ENCODE assay signal across 1 cellular context in genomic region chr3:182364723-182365650, GRCh38.
TF ChIP-seq lines count a peak whose summit lies in the region.

No MANE protein-coding gene starts in this region.

TF ChIP-seq in HEK293, 187 proteins besides CTCF, POLR2A, EP300 and RAD21 (continued from another document and continues in another):
- TF ChIP-seq REST (tag by site-specific recombination; IDR thresholded peaks at IDR 0.05) (no peak), ZNF521 (tag by site-specific recombination; IDR thresholded peaks at IDR 0.05) (no peak), ZSCAN4 (tag by site-specific recombination; IDR thresholded peaks at IDR 0.05) (peak; percentile 40; the same call in 1 of the 2 replicates), ZNF221 (tag by site-specific recombination; IDR thresholded peaks at IDR 0.05; ENCODE audit: borderline replicate concordance) (no peak), ZNF23 (tag by site-specific recombination; IDR thresholded peaks at IDR 0.05; ENCODE audit: borderline replicate concordance) (no peak), HOXD13 (CRISPR knock-in tag; IDR thresholded peaks at IDR 0.05; ENCODE audit: borderline replicate concordance) (peak; percentile 85), FEZF1 (tag by site-specific recombination; IDR thresholded peaks at IDR 0.05) (peak; percentile 98), ZBTB20 (tag by site-specific recombination; IDR thresholded peaks at IDR 0.05) (no peak), ZBTB8A (tag by site-specific recombination; IDR thresholded peaks at IDR 0.05) (peak; percentile 69), ZNF48 (tag by site-specific recombination; IDR thresholded peaks at IDR 0.05) (no peak), GFI1B (tag by site-specific recombination; IDR thresholded peaks at IDR 0.05) (peak; percentile 92), KLF1 (tag by site-specific recombination; IDR thresholded peaks at IDR 0.05) (no peak), ZNF292 (tag by site-specific recombination; IDR thresholded peaks at IDR 0.05; ENCODE audit: borderline replicate concordance, low read depth) (no peak), ZNF629 (tag by site-specific recombination; IDR thresholded peaks at IDR 0.05) (peak; percentile 93), ZNF280C (tag by site-specific recombination; IDR thresholded peaks at IDR 0.05) (no peak), ZNF626 (tag by site-specific recombination; IDR thresholded peaks at IDR 0.05) (peak; percentile 66; the same call in 1 of the 2 replicates), ZNF211 (tag by site-specific recombination; IDR thresholded peaks at IDR 0.05; ENCODE audit: low read depth) (no peak), ZNF16 (tag by site-specific recombination; IDR thresholded peaks at IDR 0.05; ENCODE audit: low read depth) (no peak), ATF2 (tag by site-specific recombination; IDR thresholded peaks at IDR 0.05; ENCODE audit: low read depth) (0 out of 2 replicates have a peak, but pooled peaks have one; percentile 26), ZFP69B (tag by site-specific recombination; IDR thresholded peaks at IDR 0.05) (peak; percentile 64), ZNF2 (tag by site-specific recombination; IDR thresholded peaks at IDR 0.05) (peak; percentile 61; the same call in 1 of the 2 replicates), ZNF239 (tag by site-specific recombination; IDR thresholded peaks at IDR 0.05) (no peak), PRDM10 (tag by site-specific recombination; IDR thresholded peaks at IDR 0.05) (peak; percentile 91), ZNF175 (tag by site-specific recombination; IDR thresholded peaks at IDR 0.05) (no peak), ZNF792 (tag by site-specific recombination; IDR thresholded peaks at IDR 0.05) (no peak), ZNF335 (tag by site-specific recombination; conservative IDR thresholded peaks at IDR 0.05) (peak; percentile 65), HOXA7 (CRISPR knock-in tag; IDR thresholded peaks at IDR 0.05; ENCODE audit: borderline replicate concordance) (no peak), ZBTB11 (tag by site-specific recombination; conservative IDR thresholded peaks at IDR 0.05; ENCODE audit: low read depth) (no peak), ZNF324 (tag by site-specific recombination; IDR thresholded peaks at IDR 0.05) (no peak; the same call in 1 of the 2 replicates), ZNF133 (tag by site-specific recombination; IDR thresholded peaks at IDR 0.05) (no peak), ZNF266 (tag by site-specific recombination; IDR thresholded peaks at IDR 0.05; ENCODE audit: low read depth) (no peak), KLF10 (tag by site-specific recombination; IDR thresholded peaks at IDR 0.05) (peak; percentile 74), ZNF610 (tag by site-specific recombination; IDR thresholded peaks at IDR 0.05; ENCODE audit: borderline replicate concordance) (peak; percentile 70; the same call in 1 of the 2 replicates), ZNF600 (tag by site-specific recombination; IDR thresholded peaks at IDR 0.05) (no peak; the same call in 1 of the 2 replicates), ZNF555 (tag by site-specific recombination; conservative IDR thresholded peaks at IDR 0.05) (no peak), ZNF488 (tag by site-specific recombination; IDR thresholded peaks at IDR 0.05) (peak; percentile 92), ZNF645 (tag by site-specific recombination; IDR thresholded peaks at IDR 0.05) (peak; percentile 50; the same call in 1 of the 2 replicates), KLF8 (tag by site-specific recombination; IDR thresholded peaks at IDR 0.05) (peak; percentile 73; the same call in 1 of the 2 replicates), ZNF394 (tag by site-specific recombination; IDR thresholded peaks at IDR 0.05; ENCODE audit: borderline replicate concordance) (peak; percentile 64; the same call in 1 of the 2 replicates), ZNF664 (tag by site-specific recombination; IDR thresholded peaks at IDR 0.05) (peak; percentile 52), ZNF449 (tag by site-specific recombination; IDR thresholded peaks at IDR 0.05) (peak; percentile 67), SETDB1 (IDR thresholded peaks at IDR 0.05; ENCODE audit: insufficient read length, low read length) (no peak), ZNF514 (tag by site-specific recombination; IDR thresholded peaks at IDR 0.05) (no peak)
